In the genomic region with DNA sequence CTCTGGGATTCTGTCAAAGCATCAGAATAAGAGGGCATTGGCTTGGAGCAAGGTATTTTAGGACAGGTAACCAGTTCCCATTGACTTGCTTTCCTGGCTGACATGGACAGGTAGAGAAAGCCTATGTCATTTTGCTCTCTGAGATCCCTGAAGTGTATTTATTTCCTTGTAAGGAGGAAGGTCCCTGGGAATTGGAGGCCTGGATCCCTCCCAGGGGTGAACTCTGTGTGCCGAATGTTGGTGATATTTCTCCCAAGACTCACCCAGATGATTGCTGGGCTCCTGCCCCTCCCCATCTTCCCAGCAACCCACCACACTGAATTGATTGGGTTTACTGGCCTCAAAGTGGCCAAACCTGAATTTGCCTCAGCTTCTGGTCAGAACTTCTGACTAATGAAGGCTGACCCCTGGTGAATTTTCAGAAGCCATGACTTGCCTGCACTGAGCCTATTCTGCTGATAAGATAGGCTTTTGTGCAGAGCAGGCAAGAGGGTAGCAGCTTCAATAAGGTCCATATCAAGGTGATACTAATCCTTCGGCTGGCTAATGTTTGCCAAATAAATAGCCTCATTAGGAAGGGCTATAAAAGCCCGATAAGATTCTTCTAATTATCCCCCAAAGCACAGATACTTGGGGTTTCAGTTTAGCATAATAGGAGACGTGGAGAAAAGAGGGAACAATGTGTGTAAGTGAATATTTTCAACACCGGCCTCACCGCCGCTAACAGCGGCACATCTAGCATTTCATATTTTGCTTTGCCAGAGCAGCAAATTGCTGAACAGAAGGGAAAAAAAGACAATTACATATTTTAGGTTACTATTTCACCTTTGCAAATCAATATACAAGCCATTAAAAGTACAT, we compare ENCODE assay signal across 17 cellular contexts.
DNase-seq lines count a peak whose midpoint lies in the region; ATAC-seq and TF ChIP-seq lines count a peak whose summit lies in the region.
"Had no signal": no experiment of that assay in that cellular context is flagged by ENCODE, and none has a peak within 500 bp of the region (broad histone marks: within the 10 kb centered on the region; RNA-seq: fewer than 3 reads in every experiment).

No MANE protein-coding gene starts in this region.

- H3K27me3 Mint-ChIP-seq in Calu3 (ENCODE audit: unreplicated experiment) (no peaks in the 10 kb centered on the region), brain (peaks cover 37% of the 10 kb centered on the region), mesothelial cell of epicardium (ENCODE audit: low read depth) (peaks cover 9% of the 10 kb centered on the region)

- peaks cover 34% of the 10 kb centered on the region for H3K27me3 ChIP-seq in lower lobe of right lung (ENCODE audit: low read depth)

- peaks cover 20% of the 10 kb centered on the region for H3K4me1 Mint-ChIP-seq in Calu3 (ENCODE audit: low read depth, unreplicated experiment)
- H3K4me1 Mint-ChIP-seq in brain = peaks cover 49% of the 10 kb centered on the region
- peaks cover 35% of the 10 kb centered on the region for H3K4me1 Mint-ChIP-seq in mesothelial cell of epicardium

- H3K4me3 Mint-ChIP-seq in Calu3 (ENCODE audit: low read depth, unreplicated experiment) (no peak overlapping the region), brain (peak overlapping the region in 1 of 5 experiments; percentile 52), mesothelial cell of epicardium (no peak overlapping the region)
- H3K4me3 Mint-ChIP-seq: activated B cell treated with CpG ODN at 0.5 μM for 24 hours had no signal

- intact Hi-C loops in Calu3 (cut with micrococcal nuclease; ENCODE audit: unreplicated experiment) (loop anchor here (5.0 kb wide), 1 partner anchor 60 kb away; no protein-coding TSS in a partner anchor), lower lobe of right lung (cut with DNase I) (no loop called here)

- TF ChIP-seq CTCF in Calu3 (IDR thresholded peaks at IDR 0.05; ENCODE audit: unreplicated experiment) (peak; percentile 14), LNCAP (IDR thresholded peaks at IDR 0.05) (peak; percentile 32; the same call in 1 of the 2 replicates), brain (conservative IDR thresholded peaks at IDR 0.05) (no peak), mesothelial cell of epicardium (IDR thresholded peaks at IDR 0.05; ENCODE audit: unreplicated experiment) (no peak), lower lobe of right lung (IDR thresholded peaks at IDR 0.05) (no peak)

- CTCF ChIA-PET in Calu3 (lab: Charles Lee) = interaction anchor here (0.7 to 1.4 kb wide), 3 partner anchors 127 to 270 kb away, joined by 3 to 6 read pairs (median 4); no protein-coding TSS in a partner anchor

- ATAC-seq in lower lobe of right lung (no peak), HG03135 (IDR thresholded peaks at IDR 0.05; ENCODE audit: unreplicated experiment) (no peak), GM21515 (IDR thresholded peaks at IDR 0.05; ENCODE audit: unreplicated experiment) (no peak)
- ATAC-seq: right cardiac atrium had no signal

- no peak overlapping the region for H3K4me3 ChIP-seq in lower lobe of right lung
- H3K4me3 ChIP-seq: adrenal gland, HAP-1 had no signal

- H3K9me3 ChIP-seq in lower lobe of right lung = no peaks in the 10 kb centered on the region
- H3K9me3 ChIP-seq: adrenal gland, HAP-1 had no signal

- no peaks in the 10 kb centered on the region for H3K9me3 Mint-ChIP-seq in Calu3 (ENCODE audit: low read depth, unreplicated experiment)
- H3K9me3 Mint-ChIP-seq in brain = peaks cover 0 to 3% (median 0%) of the 10 kb centered on the region in 5 experiments
- H3K9me3 Mint-ChIP-seq in mesothelial cell of epicardium = no peaks in the 10 kb centered on the region
- H3K9me3 Mint-ChIP-seq: activated B cell treated with CpG ODN at 0.5 μM for 24 hours had no signal

- no TSS peak for BruUV-seq in Calu3 (replicated peaks; lab: Mats Ljungman, UMichigan)

- peaks cover 8% of the 10 kb centered on the region for H3K4me1 ChIP-seq in lower lobe of right lung

- H3K36me3 ChIP-seq in lower lobe of right lung = no peaks in the 10 kb centered on the region
- H3K36me3 ChIP-seq: adrenal gland, HAP-1 had no signal

- H3K27ac Mint-ChIP-seq in Calu3 (ENCODE audit: unreplicated experiment) = no peak overlapping the region
- H3K27ac Mint-ChIP-seq in brain = peak overlapping the region in 4 of 5 experiments; percentile 36 to 80 (median 50)
- peak overlapping the region; percentile 36 for H3K27ac Mint-ChIP-seq in mesothelial cell of epicardium
- H3K27ac Mint-ChIP-seq: activated B cell treated with CpG ODN at 0.5 μM for 24 hours had no signal

- DNase-seq in Calu3 = peak; percentile 62
- DNase-seq in mesothelial cell of epicardium (ENCODE audit: low spot score in 2 of 2, unreplicated experiment in 2 of 2) = no peak
- DNase-seq in lower lobe of right lung = no peak
- DNase-seq in NAMALWA (ENCODE audit: low spot score) = no peak
- DNase-seq: activated B cell treated with CpG ODN at 0.5 μM for 24 hours; activated T-cell treated with anti-CD3 and anti-CD28 coated beads for 4 hours; GDM1; NCI-H1105 treated with DMSO at 0.1 percent for 48 hours; NCI-H524; right cardiac atrium; stimulated activated naive CD4-positive, alpha-beta T cell treated with Interleukin-2 at 50 U/mL for 16 hours had no signal

- H3K36me3 Mint-ChIP-seq in Calu3 (ENCODE audit: insufficient read depth, unreplicated experiment) = no peaks in the 10 kb centered on the region
- no peaks in the 10 kb centered on the region for H3K36me3 Mint-ChIP-seq in brain
- H3K36me3 Mint-ChIP-seq in mesothelial cell of epicardium = no peaks in the 10 kb centered on the region

- no peak overlapping the region for H3K27ac ChIP-seq in lower lobe of right lung
- H3K27ac ChIP-seq: adrenal gland had no signal

Comparison
In these comparisons a context has a peak if more than half of its experiments do, and no peak if none do; other contexts are left out.
1. CTCF ChIP-seq: peak in Calu3 (single experiment) and LNCAP (single experiment); none in brain (0 of 2), mesothelial cell of epicardium (single experiment) and lower lobe of right lung (single experiment).